22 cellular contexts compared by ENCODE assay signal in genomic region chr16:27191352-27191924, GRCh38.
"Had no signal": no experiment of that assay in that cellular context is flagged by ENCODE, and none has a peak within 500 bp of the region (broad histone marks: within the 10 kb centered on the region; RNA-seq: fewer than 3 reads in every experiment).

No MANE protein-coding gene starts in this region.

- H3K27ac ChIP-seq: dorsolateral prefrontal cortex, left lung, ovary, testis, tibial artery had no signal

- FAIRE-seq: frontal cortex, kidney had no signal

- H3K9me3 Mint-ChIP-seq: natural killer cell, type B pancreatic cell had no signal

- H3K9me3 ChIP-seq: left lung, ovary, testis, tibial artery had no signal

- ATAC-seq: left lung, natural killer cell, sciatic nerve had no signal

- H3K4me3 Mint-ChIP-seq: natural killer cell, type B pancreatic cell had no signal

- H3K36me3 Mint-ChIP-seq: natural killer cell, type B pancreatic cell had no signal

- H3K4me1 ChIP-seq: left lung, testis, tibial artery had no signal

- DNase-seq: cerebellar nuclear complex; cortex of kidney; dorsolateral prefrontal cortex; effector CD4-positive, alpha-beta T cell; kidney; left lung; mammary epithelial cell; natural killer cell; occipital lobe; ovary; stimulated activated CD4-positive, alpha-beta T cell treated with anti-CD3 and anti-CD28 coated beads, Interleukin-12 subunit alpha, Interleukin-12 subunit beta, amount 100 ng/mL, for 4 hours; stimulated activated CD4-positive, alpha-beta T cell treated with anti-CD3 and anti-CD28 coated beads, Interleukin-1b, Interleukin-23, amount 100 ng/mL, for 48 hours; stimulated activated CD4-positive, alpha-beta T cell treated with anti-CD3 and anti-CD28 coated beads, Interleukin-4, amount 100 ng/mL, for 1 hour; stimulated activated CD8-positive, alpha-beta memory T cell treated with anti-CD3 and anti-CD28 coated beads, Interleukin-4, amount 100 ng/mL, for 48 hours; stimulated activated naive CD4-positive, alpha-beta T cell; substantia nigra; testis; tibial artery had no signal

- H3K4me3 ChIP-seq: dorsolateral prefrontal cortex, left lung, ovary, smooth muscle cell, testis, tibial artery had no signal

- H3K27me3 ChIP-seq: ovary, testis had no signal

- H3K27ac Mint-ChIP-seq: natural killer cell, type B pancreatic cell had no signal

- H3K4me2 ChIP-seq: smooth muscle cell had no signal

- H3K36me3 ChIP-seq: left lung, ovary, tibial artery had no signal
